8 cellular contexts compared by ENCODE assay signal in the genomic region with DNA sequence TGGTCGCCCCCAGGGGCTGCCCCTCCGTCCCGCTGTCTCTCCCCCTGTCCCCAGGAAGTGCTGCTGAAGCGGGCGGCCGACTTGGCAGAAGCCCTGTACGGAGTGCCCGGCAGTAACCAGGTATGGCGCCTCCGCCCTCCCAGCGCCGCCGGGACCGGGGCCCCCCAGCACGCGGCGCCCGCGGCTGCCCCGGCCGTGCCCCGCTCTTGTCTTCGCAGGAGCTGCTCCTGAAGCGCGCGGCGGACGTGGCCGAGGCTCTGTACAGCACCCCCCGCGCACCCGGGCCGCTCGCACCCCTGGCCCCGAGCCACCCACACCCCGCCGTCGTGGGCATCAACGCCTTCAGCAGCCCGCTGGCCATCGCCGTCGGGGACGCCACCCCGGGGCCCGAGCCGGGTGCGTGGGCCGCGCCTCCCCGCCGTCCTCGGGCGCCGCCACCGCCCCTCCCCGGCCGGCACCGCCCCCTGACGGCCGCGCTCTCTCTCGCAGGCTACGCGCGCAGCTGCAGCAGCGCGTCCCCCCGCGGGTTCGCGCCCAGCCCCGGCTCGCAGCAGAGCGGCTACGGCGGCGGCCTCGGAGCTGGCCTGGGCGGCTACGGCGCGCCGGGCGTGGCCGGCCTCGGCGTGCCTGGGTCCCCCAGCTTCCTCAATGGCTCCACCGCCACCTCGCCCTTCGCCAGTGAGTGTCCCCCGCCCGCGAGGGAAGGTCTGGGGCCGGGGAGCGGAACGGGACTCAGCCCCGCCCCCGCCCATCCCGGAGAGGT.
A peak's percentile ranks its signal among the peaks of the same experiment; 100 is the strongest.
DNase-seq lines count a peak whose midpoint lies in the region; TF ChIP-seq lines count a peak whose summit lies in the region.

No MANE protein-coding gene starts in this region.

- peaks cover 19% of the 10 kb centered on the region for H3K4me1 ChIP-seq in iPS DF 6.9 (ENCODE audit: control insufficient read depth, insufficient read depth, low read length)

- H3K9me3 ChIP-seq in iPS DF 6.9 (ENCODE audit: control insufficient read depth, insufficient read depth, low read length): no peaks in the 10 kb centered on the region

- DNase-seq in GM06990 (ENCODE audit: extremely low read depth, insufficient read length) (no peak), NCI-H69 (lab: John Stamatoyannopoulos, UW) (peak; percentile 76), activated gamma-delta T cell (lab: John Stamatoyannopoulos, UW) (peak; percentile 44), iPS DF 6.9 (ENCODE audit: low read depth, low spot score) (no peak), AG08395 (ENCODE audit: low spot score) (no peak), KG1 (lab: John Stamatoyannopoulos, UW) (no peak), caudate nucleus (lab: John Stamatoyannopoulos, UW) (no peak)
- DNase-seq in stimulated activated CD4-positive, alpha-beta T cell treated with anti-CD3 and anti-CD28 coated beads, Interleukin-2, amount 100 ng/mL, for 48 hours: peak; percentile 39 to 51

- peaks cover 6% of the 10 kb centered on the region for H3K27me3 ChIP-seq in GM06990 (replicated peaks; ENCODE audit: control insufficient read depth, insufficient read depth, low read length)
- H3K27me3 ChIP-seq in iPS DF 6.9 (ENCODE audit: control insufficient read depth, insufficient read depth, low read length): peaks cover 47% of the 10 kb centered on the region

- H3K4me3 ChIP-seq in GM06990 (replicated peaks; ENCODE audit: low read depth, low read length): peak overlapping the region; percentile 34
- H3K4me3 ChIP-seq in iPS DF 6.9 (ENCODE audit: low read length): peak overlapping the region; percentile 51

- H3K27ac ChIP-seq in iPS DF 6.9 (ENCODE audit: low read length): no peak overlapping the region
- H3K27ac ChIP-seq in caudate nucleus (ENCODE audit: low read depth, low read length): no peak overlapping the region

- no peak for TF ChIP-seq CTCF in GM06990 (IDR thresholded peaks at IDR 0.05; ENCODE audit: insufficient read depth, low read length, poor library complexity, severe bottlenecking)

- H3K36me3 ChIP-seq in GM06990 (ENCODE audit: control insufficient read depth, insufficient read depth, low read length) (no peaks in the 10 kb centered on the region), iPS DF 6.9 (ENCODE audit: control insufficient read depth, insufficient read depth, low read length) (no peaks in the 10 kb centered on the region; the same call in 1 of the 2 replicates)

- no CpG with 5 or more reads among the region's 100 CpGs for WGBS in iPS DF 6.9 (ENCODE audit: insufficient coverage, insufficient read length)

Comparison
In these comparisons a context has a peak if more than half of its experiments do, and no peak if none do; other contexts are left out.
1. DNase-seq: peak in NCI-H69 (single experiment), activated gamma-delta T cell (single experiment) and stimulated activated CD4-positive, alpha-beta T cell treated with anti-CD3 and anti-CD28 coated beads, Interleukin-2, amount 100 ng/mL, for 48 hours (2 of 2); none in GM06990 (single experiment), iPS DF 6.9 (single experiment), AG08395 (single experiment), KG1 (single experiment) and caudate nucleus (0 of 61).